Comparison of ENCODE assay signal across 8 cellular contexts in genomic region chr3:130111865-130112650, GRCh38. TPM values are rescaled to one million over a fixed set of nuclear protein-coding genes. Genes with fewer than 3 reads are reported as not detected.
DNase-seq lines count a peak whose midpoint lies in the region; ATAC-seq and TF ChIP-seq lines count a peak whose summit lies in the region.
"Not testable (repeated sequence)": the region's sequence is repeated elsewhere in the genome, so short reads cannot be mapped to it uniquely, and the experiment has no call there.

No MANE protein-coding gene starts in this region.

- ATAC-seq in HG02588 (IDR thresholded peaks at IDR 0.05; ENCODE audit: unreplicated experiment), result peak; percentile 37

- peak overlapping the region; percentile 1; the same call in 1 of the 2 replicates for H3K27ac ChIP-seq in SK-N-MC

- peak overlapping the region; percentile 99 for H3K27ac Mint-ChIP-seq in neural crest cell (ENCODE audit: unreplicated experiment)

- not testable (repeated sequence) for H3K36me3 Mint-ChIP-seq in neural crest cell (ENCODE audit: low read depth)

- H3K9me3 Mint-ChIP-seq in neural crest cell, result not testable (repeated sequence)

- not testable (repeated sequence) for TF ChIP-seq CTCF in foreskin fibroblast (IDR thresholded peaks at IDR 0.05; ENCODE audit: low read depth, low read length); neural crest cell (conservative IDR thresholded peaks at IDR 0.05)

- peak overlapping the region; percentile 100 for H3K4me3 Mint-ChIP-seq in neural crest cell

- peak overlapping the region; percentile 38 for H3K9ac ChIP-seq in SK-N-MC (ENCODE audit: insufficient read length)

- peak; percentile 97 for DNase-seq in EH (ENCODE audit: low read depth)
- peak; percentile 91 for DNase-seq in NCI-H1092 treated with DMSO at 0.1 percent for 48 hours (lab: John Stamatoyannopoulos, UW)
- peak; percentile 80 for DNase-seq in SK-N-MC (ENCODE audit: low read depth, low spot score)
- peak; percentile 95 to 99 (median 98) for DNase-seq in activated naive CD4-positive, alpha-beta T cell (lab: John Stamatoyannopoulos, UW)
- peak; percentile 92 to 96 for DNase-seq in foreskin fibroblast
- peak; percentile 95 for DNase-seq in neural crest cell (ENCODE audit: low read depth, low spot score)
- peak; percentile 97 to 99 (median 99) for DNase-seq in stimulated activated naive CD4-positive, alpha-beta T cell (lab: John Stamatoyannopoulos, UW)

- H3K4me3 ChIP-seq in SK-N-MC, result peak overlapping the region; percentile 90
- H3K4me3 ChIP-seq in foreskin fibroblast (ENCODE audit: low read depth in 1 of 2, low read length in 2 of 2), result peak overlapping the region; percentile 62 to 64

- H3K4me1 Mint-ChIP-seq in neural crest cell, result peaks cover 28% of the 10 kb centered on the region

- H3K9me3 ChIP-seq in SK-N-MC (ENCODE audit: low read depth, low read length), result not testable (repeated sequence)

- not testable (repeated sequence) for H3K27me3 Mint-ChIP-seq in neural crest cell (ENCODE audit: low read depth)

- not testable (repeated sequence) for H3K36me3 ChIP-seq in SK-N-MC (ENCODE audit: insufficient read depth, low read length)

RNA-seq across cellular contexts. Expression of gene ALG1L2, which starts 30.4 kb away (rescaled TPM):
- total RNA-seq in neural crest cell, result 1.4 and 1.6 TPM in 2 replicates

Comparison
In these comparisons a context has a peak if more than half of its experiments do, and no peak if none do; other contexts are left out.
1. Peak in every context shown above with its lines: DNase-seq, ATAC-seq, H3K4me3 ChIP-seq and H3K27ac ChIP-seq.